ENCODE assay signal across 8 cellular contexts in the genomic region with DNA sequence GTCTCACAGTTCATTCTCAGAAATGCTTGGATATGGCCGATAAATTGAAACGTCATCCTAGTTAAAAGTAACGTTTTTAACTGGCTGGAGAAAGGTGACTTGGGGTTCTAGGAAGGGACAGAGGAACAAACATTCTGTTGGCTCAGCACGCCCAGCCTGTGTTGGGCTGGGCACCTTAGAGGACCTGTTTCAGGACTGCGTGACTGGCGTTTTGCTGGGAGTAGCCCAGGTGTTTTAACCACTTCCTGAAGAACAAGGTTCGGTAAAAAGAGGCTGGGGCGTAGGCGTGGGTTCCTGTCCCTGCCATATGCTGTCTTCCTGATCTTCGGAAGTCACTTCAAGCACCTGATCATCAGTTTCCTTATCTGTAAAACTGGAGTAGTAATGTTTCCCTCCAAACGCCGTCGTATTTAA. TPM values are rescaled to one million over a fixed set of nuclear protein-coding genes. Genes with fewer than 3 reads are reported as not detected.
A peak's percentile ranks its signal among the peaks of the same experiment; 100 is the strongest.
DNase-seq lines count a peak whose midpoint lies in the region; ATAC-seq and TF ChIP-seq lines count a peak whose summit lies in the region.

No MANE protein-coding gene starts in this region.

- peaks cover 0 to 2% (median 0%) of the 10 kb centered on the region in 3 donors for H3K36me3 ChIP-seq in skeletal muscle tissue (ENCODE audit: control insufficient read depth in 3 of 3, insufficient read depth in 3 of 3, low read length in 3 of 3)

- H3K4me3 ChIP-seq in skeletal muscle tissue (ENCODE audit: low read length in 3 of 3) = peak overlapping the region in 2 of 3 donors; percentile 68 to 75

- peaks cover 13 to 22% (median 20%) of the 10 kb centered on the region in 3 donors for H3K27me3 ChIP-seq in skeletal muscle tissue (ENCODE audit: control insufficient read depth in 3 of 3, insufficient read depth in 3 of 3, low read length in 3 of 3)

- H3K9me3 ChIP-seq in skeletal muscle tissue (ENCODE audit: control insufficient read depth in 3 of 3, low read length in 3 of 3) = no peaks in the 10 kb centered on the region

- peak; percentile 14 for DNase-seq in HPDE6-E6E7 (ENCODE audit: extremely low spot score)
- peak; percentile 43 to 47 for DNase-seq in activated CD4-positive, alpha-beta T cell treated with anti-CD3 and anti-CD28 coated beads, Interleukin-2, amount 50 U/mL, for 4 hours
- no peak for DNase-seq in NCI-H1092 (lab: John Stamatoyannopoulos, UW)
- DNase-seq in erythroblast (lab: John Stamatoyannopoulos, UW) = no peak

- H3K27ac ChIP-seq in skeletal muscle tissue (ENCODE audit: low read depth, low read length) = no peak overlapping the region

- peak overlapping the region in 1 of 3 donors; percentile 81 for H3K9ac ChIP-seq in skeletal muscle tissue (ENCODE audit: low read depth in 1 of 3, low read length in 3 of 3)

- peaks cover 8 to 13% (median 13%) of the 10 kb centered on the region in 3 donors for H3K4me1 ChIP-seq in skeletal muscle tissue (ENCODE audit: control insufficient read depth in 3 of 3, insufficient read depth in 3 of 3, low read length in 3 of 3)

- ATAC-seq in GM18868 (IDR thresholded peaks at IDR 0.05; ENCODE audit: unreplicated experiment) (peak; percentile 29), esophagus mucosa (peak; percentile 63), HG02588 (IDR thresholded peaks at IDR 0.05; ENCODE audit: unreplicated experiment) (no peak)

- no peak for TF ChIP-seq POLR2A in erythroblast (IDR thresholded peaks at IDR 0.05; ENCODE audit: low read length)

RNA-seq across cellular contexts. Expression of gene TLNRD1, which starts 1.1 kb away (rescaled TPM):
- total RNA-seq in esophagus mucosa = 17.7 TPM
- 5.7 TPM for total RNA-seq in skeletal muscle tissue

RNA-seq across cellular contexts. Expression of gene MESD, which starts 10.0 kb away (rescaled TPM):
- total RNA-seq in esophagus mucosa (15.7 TPM), skeletal muscle tissue (17.2 TPM)

Comparison
In these comparisons a context has a peak if more than half of its experiments do, and no peak if none do; other contexts are left out.
1. DNase-seq: peak in HPDE6-E6E7 (single experiment) and activated CD4-positive, alpha-beta T cell treated with anti-CD3 and anti-CD28 coated beads, Interleukin-2, amount 50 U/mL, for 4 hours (2 of 2); none in NCI-H1092 (single experiment) and erythroblast (0 of 2).